ENCODE assay signal across 8 cellular contexts in genomic region chr1:164320780-164321683, GRCh38.
DNase-seq lines count a peak whose midpoint lies in the region; ATAC-seq and TF ChIP-seq lines count a peak whose summit lies in the region.

No MANE protein-coding gene starts in this region.

- peak overlapping the region; percentile 4 for H3K4me3 ChIP-seq in HEK293 (ENCODE audit: low read depth, low read length)
- peak overlapping the region; percentile 36 for H3K4me3 ChIP-seq in astrocyte of the cerebellum (ENCODE audit: low read depth, low read length)
- peak overlapping the region; percentile 31; the same call in 1 of the 2 replicates for H3K4me3 ChIP-seq in iPS DF 6.9 (ENCODE audit: low read length)
- H3K4me3 ChIP-seq in gastrocnemius medialis: peak overlapping the region; percentile 50 to 53 (median 52)

- POLR2A ChIA-PET in HEK293 (lab: Yijun Ruan, JAX): interaction anchor here (0.7 kb wide), 1 partner anchor 1286 kb away, joined by 3 read pairs; no protein-coding TSS in a partner anchor

- H3K9me3 ChIP-seq in HEK293 (ENCODE audit: control insufficient read depth, insufficient read depth, low read depth, low read length) (no peaks in the 10 kb centered on the region), iPS DF 6.9 (ENCODE audit: control insufficient read depth, insufficient read depth, low read length) (no peaks in the 10 kb centered on the region), gastrocnemius medialis (no peaks in the 10 kb centered on the region)

- CTCF ChIA-PET in HEK293 (lab: Yijun Ruan, JAX): no interaction called here

- ATAC-seq in gastrocnemius medialis (peak in 1 of 2 donors; percentile 55), HG02840 (IDR thresholded peaks at IDR 0.05; ENCODE audit: low FRiP score, unreplicated experiment) (no peak)
- ATAC-seq in stimulated activated naive CD8-positive, alpha-beta T cell treated with anti-CD3 and anti-CD28 coated beads, Interleukin-15, amount 100 ng/mL, for 72 hours: no peak

- no peaks in the 10 kb centered on the region for H3K27me3 ChIP-seq in iPS DF 6.9 (ENCODE audit: control insufficient read depth, insufficient read depth, low read length)
- H3K27me3 ChIP-seq in gastrocnemius medialis: no peaks in the 10 kb centered on the region

- TF ChIP-seq POLR2A in gastrocnemius medialis (IDR thresholded peaks at IDR 0.05): no peak

- H3K27ac ChIP-seq in HEK293 (ENCODE audit: extremely low read depth, low read depth, low read length): peak overlapping the region; percentile 7; the same call in 1 of the 2 replicates
- H3K27ac ChIP-seq in iPS DF 6.9 (ENCODE audit: low read length): no peak overlapping the region
- H3K27ac ChIP-seq in gastrocnemius medialis: no peak overlapping the region

- in situ Hi-C loops in astrocyte of the cerebellum (cut with HindIII; ENCODE audit: low sequenced_read_pairs) (no loop called here), gastrocnemius medialis (cut with MboI; ENCODE audit: low sequenced_read_pairs in 4 of 4) (no loop called here)

- H3K36me3 ChIP-seq in HEK293 (ENCODE audit: control insufficient read depth in 2 of 2, insufficient read depth in 1 of 2, low read length in 2 of 2): no peaks in the 10 kb centered on the region
- no peaks in the 10 kb centered on the region for H3K36me3 ChIP-seq in iPS DF 6.9 (ENCODE audit: control insufficient read depth, insufficient read depth, low read length)
- H3K36me3 ChIP-seq in gastrocnemius medialis: no peaks in the 10 kb centered on the region

- H3K27ac Mint-ChIP-seq in stimulated activated naive CD8-positive, alpha-beta T cell treated with anti-CD3 and anti-CD28 coated beads, Interleukin-15, amount 100 ng/mL, for 72 hours: no peak overlapping the region

- no peak for TF ChIP-seq CTCF in HEK293 (tag by site-specific recombination; IDR thresholded peaks at IDR 0.05)
- no peak for TF ChIP-seq CTCF in astrocyte of the cerebellum (IDR thresholded peaks at IDR 0.05; ENCODE audit: low read depth, low read length, missing control alignments)
- TF ChIP-seq CTCF in gastrocnemius medialis (IDR thresholded peaks at IDR 0.05 in 4 of 5, conservative IDR thresholded peaks at IDR 0.05 in 1 of 5): no peak

- intact Hi-C loops in gastrocnemius medialis (cut with DNase I; ENCODE audit: low total_unique reads): no loop called here

- no CpG with 5 or more reads among the region's 55 CpGs for WGBS in iPS DF 6.9 (ENCODE audit: insufficient coverage, insufficient read length)

- H3K4me3 Mint-ChIP-seq in stimulated activated naive CD8-positive, alpha-beta T cell treated with anti-CD3 and anti-CD28 coated beads, Interleukin-15, amount 100 ng/mL, for 72 hours: no peak overlapping the region

- no peaks in the 10 kb centered on the region for H3K9me3 Mint-ChIP-seq in stimulated activated naive CD8-positive, alpha-beta T cell treated with anti-CD3 and anti-CD28 coated beads, Interleukin-15, amount 100 ng/mL, for 72 hours

- DNase-seq in astrocyte of the cerebellum (ENCODE audit: low read depth) (peak; percentile 11), iPS DF 6.9 (ENCODE audit: low read depth, low spot score) (no peak), gastrocnemius medialis (no peak), NOMO-1 treated with DMSO at 0.1 percent for 48 hours (lab: John Stamatoyannopoulos, UW; ENCODE audit: unreplicated experiment) (no peak), NOMO-1 (lab: John Stamatoyannopoulos, UW; ENCODE audit: unreplicated experiment in 2 of 2) (no peak)
- no peak for DNase-seq in stimulated activated naive CD8-positive, alpha-beta T cell treated with anti-CD3 and anti-CD28 coated beads, Interleukin-15, amount 100 ng/mL, for 72 hours

- H3K4me1 ChIP-seq in HEK293 (ENCODE audit: control insufficient read depth, insufficient read depth, low read length): no peaks in the 10 kb centered on the region
- H3K4me1 ChIP-seq in iPS DF 6.9 (ENCODE audit: control insufficient read depth, insufficient read depth, low read length): no peaks in the 10 kb centered on the region
- peaks cover 0 to 3% of the 10 kb centered on the region in 2 donors for H3K4me1 ChIP-seq in gastrocnemius medialis

- H3K4me1 Mint-ChIP-seq in stimulated activated naive CD8-positive, alpha-beta T cell treated with anti-CD3 and anti-CD28 coated beads, Interleukin-15, amount 100 ng/mL, for 72 hours: no peaks in the 10 kb centered on the region

- H3K27me3 Mint-ChIP-seq in stimulated activated naive CD8-positive, alpha-beta T cell treated with anti-CD3 and anti-CD28 coated beads, Interleukin-15, amount 100 ng/mL, for 72 hours: peaks cover 13% of the 10 kb centered on the region

TF ChIP-seq in HEK293, 187 proteins besides CTCF, POLR2A, EP300 and RAD21:
- TF ChIP-seq ZNF585B (tag by site-specific recombination; IDR thresholded peaks at IDR 0.05) (no peak), ZNF394 (tag by site-specific recombination; IDR thresholded peaks at IDR 0.05; ENCODE audit: borderline replicate concordance) (no peak), ZNF174 (tag by site-specific recombination; IDR thresholded peaks at IDR 0.05) (no peak), RBAK (tag by site-specific recombination; IDR thresholded peaks at IDR 0.05) (no peak), PRDM10 (tag by site-specific recombination; IDR thresholded peaks at IDR 0.05) (0 out of 2 replicates have a peak, but pooled peaks have one; percentile 44), ZNF473 (tag by site-specific recombination; IDR thresholded peaks at IDR 0.05) (no peak)
TF ChIP-seq in HEK293: peak in this region for 1.
